In the genomic region with DNA sequence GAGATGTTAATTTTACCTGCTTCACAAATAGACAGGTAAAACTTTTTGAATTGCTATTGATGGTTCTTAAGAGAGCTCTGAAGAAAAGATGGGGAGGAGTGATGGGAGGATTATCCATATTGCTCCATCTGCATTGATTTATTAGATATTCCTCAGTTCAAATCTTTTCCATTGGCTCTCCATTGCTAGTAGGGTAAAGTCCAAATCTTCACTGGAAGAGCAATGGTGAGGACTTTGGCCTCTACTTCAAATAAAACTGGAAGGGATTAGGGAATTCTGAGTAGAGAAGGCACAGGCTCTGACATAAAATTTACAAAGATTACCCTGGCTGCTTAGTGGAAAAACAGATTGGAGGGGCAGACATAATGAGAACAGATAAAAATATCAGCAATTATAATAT, we compare ENCODE assay signal across 8 cellular contexts.
"Had no signal": no experiment of that assay in that cellular context is flagged by ENCODE, and none has a peak within 500 bp of the region (broad histone marks: within the 10 kb centered on the region; RNA-seq: fewer than 3 reads in every experiment).

No MANE protein-coding gene starts in this region.

- H2AFZ ChIP-seq: GM23338 had no signal

- ATAC-seq: GM23338, K562 had no signal

- H3K4me2 ChIP-seq: GM23338 had no signal

- H3K4me3 ChIP-seq: GM23338, K562 had no signal

- FAIRE-seq: H1, H54, K562 had no signal

- DNase-seq: H9, HCEC 1CT, IMR-90, KG1 had no signal
